Comparison of ENCODE assay signal across 8 cellular contexts in the genomic region with DNA sequence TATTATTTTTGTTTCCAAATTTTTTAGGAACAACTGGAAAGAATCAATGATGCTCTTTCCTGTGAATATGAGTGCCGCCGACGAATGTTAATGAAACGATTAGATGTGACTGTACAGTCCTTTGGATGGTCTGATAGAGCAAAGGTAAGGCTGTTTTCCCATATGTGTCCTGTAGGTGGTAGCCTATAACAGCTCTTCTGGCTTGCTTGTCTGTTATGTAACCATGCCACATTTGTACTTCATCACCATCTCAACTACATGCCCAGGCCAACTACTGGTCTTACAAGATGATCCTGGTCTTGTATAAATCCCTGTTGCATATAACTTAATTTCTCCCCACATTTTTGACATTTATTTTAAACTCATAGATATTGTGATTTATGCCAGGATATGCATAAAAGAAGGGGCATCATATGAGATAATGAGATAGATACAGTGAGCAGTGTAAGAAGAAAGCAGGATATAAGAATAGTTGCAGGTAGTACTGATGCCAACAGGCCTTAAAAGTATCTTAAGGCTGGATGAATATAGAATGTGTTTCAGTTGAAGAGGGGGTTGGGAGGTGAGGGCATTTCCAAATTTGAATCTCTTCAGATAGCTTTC. TPM values are rescaled to one million over a fixed set of nuclear protein-coding genes. Genes with fewer than 3 reads are reported as not detected.
A peak's percentile ranks its signal among the peaks of the same experiment; 100 is the strongest.
DNase-seq lines count a peak whose midpoint lies in the region; ATAC-seq, FAIRE-seq and TF ChIP-seq lines count a peak whose summit lies in the region.

No MANE protein-coding gene starts in this region.

- no peak overlapping the region for H4K8ac ChIP-seq in IMR-90 (ENCODE audit: low read depth in 2 of 2, low read length in 2 of 2)

- no TSS peak for BruUV-seq in IMR-90 (replicated peaks; lab: Mats Ljungman, UMichigan)

- H3K27me3 ChIP-seq in IMR-90 (ENCODE audit: control insufficient read depth, insufficient read depth, low read length) (no peaks in the 10 kb centered on the region), thoracic aorta (replicated peaks; ENCODE audit: insufficient read depth) (no peaks in the 10 kb centered on the region)

- dilution Hi-C loops in IMR-90 (cut with HindIII; ENCODE audit: low sequenced_read_pairs, unreplicated experiment): no loop called here

- H2AK9ac ChIP-seq in IMR-90 (replicated peaks; ENCODE audit: low read depth, low read length, poor library complexity): no peak overlapping the region

- POLR2A ChIA-PET in IMR-90 (lab: Charles Lee; ENCODE audit: unreplicated experiment): no interaction called here

- DNase-seq in stimulated activated CD4-positive, alpha-beta T cell treated with anti-CD3 and anti-CD28 coated beads, TNF-alpha, amount 100 ng/mL, for 1 hour (ENCODE audit: low read depth in 3 of 3, low spot score in 1 of 3): peak in 2 of 3 donors; percentile 4 to 5
- DNase-seq in stimulated activated CD4-positive, alpha-beta T cell treated with anti-CD3 and anti-CD28 coated beads, Interleukin-15, amount 100 ng/mL, for 24 hours: no peak
- peak; percentile 82 for DNase-seq in IMR-90
- peak; percentile 59 for DNase-seq in RCC 7860 (ENCODE audit: low spot score)
- DNase-seq in central memory CD4-positive, alpha-beta T cell: peak; percentile 66
- peak; percentile 69 for DNase-seq in kidney tubule cell (ENCODE audit: low spot score)
- no peak for DNase-seq in thoracic aorta (ENCODE audit: low spot score)

- TF ChIP-seq CTCF in IMR-90 (conservative IDR thresholded peaks at IDR 0.05; ENCODE audit: low read depth, low read length) (peak; percentile 83), thoracic aorta (IDR thresholded peaks at IDR 0.05) (peak; percentile 66)

- no peak overlapping the region for H2BK15ac ChIP-seq in IMR-90 (ENCODE audit: low read depth, low read length)

- no peak overlapping the region for H3K4me3 ChIP-seq in IMR-90 (ENCODE audit: insufficient read depth, low read depth, low read length)
- H3K4me3 ChIP-seq in thoracic aorta: no peak overlapping the region

- CTCF ChIA-PET in IMR-90 (lab: Yijun Ruan, JAX): interaction anchor here (0.6 to 1.6 kb wide), 4 partner anchors 15 to 1352 kb away, joined by 3 to 7 read pairs (median 5); no protein-coding TSS in a partner anchor

- no peak overlapping the region for H2BK120ac ChIP-seq in IMR-90 (ENCODE audit: low read depth, low read length)

- H3K27ac ChIP-seq in IMR-90 (ENCODE audit: insufficient read depth, low read length): no peak overlapping the region
- H3K27ac ChIP-seq in thoracic aorta: no peak overlapping the region

- no peak overlapping the region for H3K9ac ChIP-seq in IMR-90 (ENCODE audit: low read depth, low read length)

- no peak overlapping the region for H3K56ac ChIP-seq in IMR-90 (ENCODE audit: extremely low read depth, insufficient read depth, low read length)

- no peak for TF ChIP-seq POLR2A in IMR-90 (IDR thresholded peaks at IDR 0.05; ENCODE audit: low read depth, low read length)

- H3K36me3 ChIP-seq in IMR-90 (ENCODE audit: control insufficient read depth, insufficient read depth, low read length): peaks cover 9% of the 10 kb centered on the region
- H3K36me3 ChIP-seq in thoracic aorta: peaks cover 10% of the 10 kb centered on the region

- H2BK20ac ChIP-seq in IMR-90 (ENCODE audit: low read depth, low read length): no peak overlapping the region

- H3K23ac ChIP-seq in IMR-90 (ENCODE audit: low read depth, low read length): no peak overlapping the region

- H4K5ac ChIP-seq in IMR-90 (ENCODE audit: low read depth, low read length): no peak overlapping the region

- no CpG with 5 or more reads among the region's 4 CpGs for WGBS in IMR-90 (ENCODE audit: extremely low coverage in 2 of 2, insufficient read length in 1 of 2), 2 experiments

- FAIRE-seq in RCC 7860 (lab: Jason Lieb, UNC): peak; percentile 46

- no peak overlapping the region for H3K14ac ChIP-seq in IMR-90 (replicated peaks; ENCODE audit: low read depth, low read length)

- TF ChIP-seq RAD21 in IMR-90 (IDR thresholded peaks at IDR 0.05; ENCODE audit: low read length): peak; percentile 92

- H3K18ac ChIP-seq in IMR-90 (ENCODE audit: low read depth, low read length): no peak overlapping the region; the same call in 1 of the 2 replicates

- H3K9me1 ChIP-seq in IMR-90 (ENCODE audit: insufficient read depth, low read length): peaks cover 4% of the 10 kb centered on the region; the same call in 1 of the 2 replicates

- ATAC-seq in GM21786 (IDR thresholded peaks at IDR 0.05; ENCODE audit: unreplicated experiment) (peak; percentile 99), IMR-90 (ENCODE audit: low read depth) (peak; percentile 89), thoracic aorta (ENCODE audit: insufficient number of reproducible peaks, low FRiP score, low read depth) (peak; percentile 93)

- peak overlapping the region; percentile 17 for H2BK5ac ChIP-seq in IMR-90 (ENCODE audit: low read depth, low read length, poor library complexity, severe bottlenecking)

- H3K79me1 ChIP-seq in IMR-90 (ENCODE audit: low read depth in 1 of 2, low read length in 2 of 2): peaks cover 0 to 18% of the 10 kb centered on the region in 2 experiments; a peak in 3 of 4 replicates

- no peak overlapping the region for H4K91ac ChIP-seq in IMR-90 (ENCODE audit: insufficient read depth, low read depth, low read length)

- H3K4me2 ChIP-seq in IMR-90 (ENCODE audit: low read depth, low read length): no peak overlapping the region

- peaks cover 3% of the 10 kb centered on the region; the same call in 1 of the 2 replicates for H4K20me1 ChIP-seq in IMR-90 (ENCODE audit: insufficient read depth, low read length)

- H3K9me3 ChIP-seq in IMR-90 (ENCODE audit: control insufficient read depth, insufficient read depth, low read length): no peaks in the 10 kb centered on the region
- H3K9me3 ChIP-seq in thoracic aorta: no peaks in the 10 kb centered on the region

- H2AFZ ChIP-seq in IMR-90 (replicated peaks; ENCODE audit: low read length, poor library complexity): no peak overlapping the region

- in situ Hi-C loops in IMR-90 (cut with MboI; ENCODE audit: low sequenced_read_pairs): no loop called here

- no peak overlapping the region for H2AK5ac ChIP-seq in IMR-90 (ENCODE audit: low read depth, low read length)

- peaks cover 6% of the 10 kb centered on the region for H3K4me1 ChIP-seq in IMR-90 (ENCODE audit: control insufficient read depth, insufficient read depth, low read length)
- H3K4me1 ChIP-seq in thoracic aorta (ENCODE audit: control insufficient read depth in 1 of 2, low read depth in 2 of 2): no peaks in the 10 kb centered on the region

- intact Hi-C loops in IMR-90 (cut with micrococcal nuclease): loop anchor here (1.0 to 5.0 kb wide), 3 partner anchors 63 to 209 kb away; a partner anchor contains a TSS

- H3K4ac ChIP-seq in IMR-90 (ENCODE audit: low read depth, low read length): no peak overlapping the region

TF ChIP-seq in IMR-90, 13 proteins besides CTCF, POLR2A, EP300 and RAD21:
- TF ChIP-seq CHD1 (IDR thresholded peaks at IDR 0.05; ENCODE audit: low read depth, low read length) (no peak), FOS (IDR thresholded peaks at IDR 0.05; ENCODE audit: low read depth, low read length) (no peak), MXI1 (IDR thresholded peaks at IDR 0.05; ENCODE audit: borderline replicate concordance, low read depth, low read length) (no peak), RCOR1 (IDR thresholded peaks at IDR 0.05; ENCODE audit: insufficient replicate concordance, low read length) (no peak), NFE2L2 (IDR thresholded peaks at IDR 0.05; ENCODE audit: low read depth, low read length) (no peak), SMC3 (IDR thresholded peaks at IDR 0.05; ENCODE audit: low read depth, low read length) (peak; percentile 79), RFX5 (IDR thresholded peaks at IDR 0.05; ENCODE audit: low read depth, low read length) (no peak), MAZ (IDR thresholded peaks at IDR 0.05; ENCODE audit: borderline replicate concordance, low read depth, low read length) (no peak), BHLHE40 (IDR thresholded peaks at IDR 0.05; ENCODE audit: low read depth, low read length) (no peak), CEBPB (IDR thresholded peaks at IDR 0.05; ENCODE audit: low read depth, low read length) (peak; percentile 53; the same call in 1 of the 2 replicates)
- TF ChIP-seq, protein P1, sequence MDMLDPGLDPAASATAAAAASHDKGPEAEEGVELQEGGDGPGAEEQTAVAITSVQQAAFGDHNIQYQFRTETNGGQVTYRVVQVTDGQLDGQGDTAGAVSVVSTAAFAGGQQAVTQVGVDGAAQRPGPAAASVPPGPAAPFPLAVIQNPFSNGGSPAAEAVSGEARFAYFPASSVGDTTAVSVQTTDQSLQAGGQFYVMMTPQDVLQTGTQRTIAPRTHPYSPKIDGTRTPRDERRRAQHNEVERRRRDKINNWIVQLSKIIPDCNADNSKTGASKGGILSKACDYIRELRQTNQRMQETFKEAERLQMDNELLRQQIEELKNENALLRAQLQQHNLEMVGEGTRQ (IDR thresholded peaks at IDR 0.05; ENCODE audit: low read depth, low read length): no peak
- TF ChIP-seq, protein P2, sequence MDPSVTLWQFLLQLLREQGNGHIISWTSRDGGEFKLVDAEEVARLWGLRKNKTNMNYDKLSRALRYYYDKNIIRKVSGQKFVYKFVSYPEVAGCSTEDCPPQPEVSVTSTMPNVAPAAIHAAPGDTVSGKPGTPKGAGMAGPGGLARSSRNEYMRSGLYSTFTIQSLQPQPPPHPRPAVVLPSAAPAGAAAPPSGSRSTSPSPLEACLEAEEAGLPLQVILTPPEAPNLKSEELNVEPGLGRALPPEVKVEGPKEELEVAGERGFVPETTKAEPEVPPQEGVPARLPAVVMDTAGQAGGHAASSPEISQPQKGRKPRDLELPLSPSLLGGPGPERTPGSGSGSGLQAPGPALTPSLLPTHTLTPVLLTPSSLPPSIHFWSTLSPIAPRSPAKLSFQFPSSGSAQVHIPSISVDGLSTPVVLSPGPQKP (IDR thresholded peaks at IDR 0.05; ENCODE audit: borderline replicate concordance, low read depth, low read length): no peak
TF ChIP-seq in IMR-90: peak in this region for 2.

RNA-seq across cellular contexts. Expression of a gene that starts 20.3 kb away (rescaled TPM):
- 2.7 and 7.2 TPM in 2 replicates for total RNA-seq in IMR-90 (2012; rRNA removed)
- 7.9 and 12.2 TPM in 2 replicates for polyA plus RNA-seq in IMR-90 (2012; rRNA removed)
- polyA plus RNA-seq in IMR-90 (2012; cell fraction: cytosol; rRNA removed): 1.0 and 1.5 TPM in 2 replicates
- 0.23 and 2.2 TPM in 2 replicates for polyA plus RNA-seq in IMR-90 (2012; cell fraction: nucleus; rRNA removed; ENCODE audit: low replicate concordance)
- 10 to 100 TPM in 1 of 2 donors, 1 to 10 TPM in 1; 8.0 to 14.0 TPM for total RNA-seq in thoracic aorta

Comparison
In these comparisons a context has a peak if more than half of its experiments do, and no peak if none do; other contexts are left out.
1. DNase-seq: peak in stimulated activated CD4-positive, alpha-beta T cell treated with anti-CD3 and anti-CD28 coated beads, TNF-alpha, amount 100 ng/mL, for 1 hour (2 of 3), IMR-90 (single experiment), RCC 7860 (single experiment), central memory CD4-positive, alpha-beta T cell (single experiment) and kidney tubule cell (single experiment); none in stimulated activated CD4-positive, alpha-beta T cell treated with anti-CD3 and anti-CD28 coated beads, Interleukin-15, amount 100 ng/mL, for 24 hours (single experiment) and thoracic aorta (single experiment).
2. Peak in every context shown above with its lines, with median percentiles within 50 percentile points of each other: ATAC-seq.